In the genomic region with DNA sequence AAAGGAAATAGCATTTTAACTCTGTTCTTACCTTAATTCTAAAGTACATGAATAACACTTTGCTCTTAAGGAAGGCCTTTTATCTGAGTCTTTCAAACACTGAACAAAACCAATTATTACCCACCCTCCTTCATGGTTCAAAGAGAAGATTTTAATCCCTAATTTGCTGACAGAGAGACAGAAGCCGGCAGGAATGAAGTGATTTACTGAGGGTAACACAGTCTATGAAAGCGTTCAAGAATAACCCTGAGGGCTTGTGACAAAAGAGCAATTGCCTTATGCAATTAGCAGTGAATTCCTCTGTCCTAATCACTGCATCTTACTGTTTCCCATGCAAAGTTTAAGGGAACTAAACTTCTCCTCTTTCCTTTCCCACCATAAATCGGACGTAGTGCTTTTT, we compare ENCODE assay signal across 25 cellular contexts.
DNase-seq lines count a peak whose midpoint lies in the region; ATAC-seq and TF ChIP-seq lines count a peak whose summit lies in the region.
"Had no signal": no experiment of that assay in that cellular context is flagged by ENCODE, and none has a peak within 500 bp of the region (broad histone marks: within the 10 kb centered on the region; RNA-seq: fewer than 3 reads in every experiment).

No MANE protein-coding gene starts in this region.

- H3K9me3 Mint-ChIP-seq in MCF 10A (ENCODE audit: unreplicated experiment), result peaks cover 12% of the 10 kb centered on the region
- H3K9me3 Mint-ChIP-seq in neural progenitor cell, result no peaks in the 10 kb centered on the region

- no peaks in the 10 kb centered on the region for H3K27me3 Mint-ChIP-seq in MCF 10A (ENCODE audit: insufficient read depth, unreplicated experiment)
- H3K27me3 Mint-ChIP-seq in neural progenitor cell (ENCODE audit: insufficient read depth, low read depth), result peaks cover 6% of the 10 kb centered on the region

- H3K4me3 ChIP-seq in mammary epithelial cell (replicated peaks in 1 of 3; ENCODE audit: insufficient read depth in 1 of 3, low read depth in 2 of 3, low read length in 3 of 3) (no peak overlapping the region), epithelial cell of esophagus (ENCODE audit: low read length) (no peak overlapping the region), neural progenitor cell (no peak overlapping the region), mucosa of descending colon (no peak overlapping the region)
- H3K4me3 ChIP-seq: BLaER1 treated with 17β-estradiol and CSF1 and Interleukin-3, amounts not matched to agents 10 nM and 100 nM; K562; SJCRH30 had no signal

- peaks cover 28% of the 10 kb centered on the region for H3K4me1 ChIP-seq in mammary epithelial cell (ENCODE audit: insufficient read depth, low read length)
- H3K4me1 ChIP-seq in neural progenitor cell, result peaks cover 16% of the 10 kb centered on the region
- no peaks in the 10 kb centered on the region for H3K4me1 ChIP-seq in mucosa of descending colon (ENCODE audit: low read depth)

- H3K4me2 ChIP-seq in mammary epithelial cell (ENCODE audit: insufficient read depth, low read depth, low read length) (no peak overlapping the region), neural progenitor cell (peak overlapping the region; percentile 45)
- H3K4me2 ChIP-seq: BLaER1 treated with 17β-estradiol and CSF1 and Interleukin-3, amounts not matched to agents 10 nM and 100 nM had no signal

- H4K20me1 ChIP-seq in mammary epithelial cell (ENCODE audit: insufficient read depth, low read length), result no peaks in the 10 kb centered on the region
- H4K20me1 ChIP-seq in neural progenitor cell (ENCODE audit: low read depth), result no peaks in the 10 kb centered on the region
- H4K20me1 ChIP-seq: BLaER1 treated with 17β-estradiol and CSF1 and Interleukin-3, amounts not matched to agents 10 nM and 100 nM had no signal

- H3K36me3 Mint-ChIP-seq in MCF 10A (ENCODE audit: insufficient read depth, unreplicated experiment) (no peaks in the 10 kb centered on the region), neural progenitor cell (no peaks in the 10 kb centered on the region)

- H3K9ac ChIP-seq in mammary epithelial cell (ENCODE audit: insufficient read depth, low read length) (no peak overlapping the region), neural progenitor cell (no peak overlapping the region)
- H3K9ac ChIP-seq: BLaER1 treated with 17β-estradiol and CSF1 and Interleukin-3, amounts not matched to agents 10 nM and 100 nM had no signal

- dilution Hi-C loops in mammary epithelial cell (cut with HindIII; ENCODE audit: low sequenced_read_pairs), result no loop called here

- in situ Hi-C loops in mammary epithelial cell (cut with MboI; ENCODE audit: low sequenced_read_pairs in 2 of 2), result no loop called here

- no peak overlapping the region for H2AFZ ChIP-seq in mammary epithelial cell (ENCODE audit: low read depth, low read length)
- H2AFZ ChIP-seq in neural progenitor cell (replicated peaks), result no peak overlapping the region

- H3K4me3 Mint-ChIP-seq in MCF 10A (ENCODE audit: unreplicated experiment) (no peak overlapping the region), neural progenitor cell (no peak overlapping the region)
- H3K4me3 Mint-ChIP-seq: CD4-positive, alpha-beta T cell had no signal

- BruUV-seq in MCF 10A (replicated peaks; lab: Mats Ljungman, UMichigan), result no TSS peak
- no TSS peak for BruUV-seq in mammary epithelial cell (replicated peaks; lab: Mats Ljungman, UMichigan)

- H3K79me2 ChIP-seq in mammary epithelial cell (ENCODE audit: insufficient read depth, low read length), result no peaks in the 10 kb centered on the region
- H3K79me2 ChIP-seq in neural progenitor cell (ENCODE audit: low read depth), result no peaks in the 10 kb centered on the region

- H3K4me1 Mint-ChIP-seq in MCF 10A (ENCODE audit: insufficient read depth, unreplicated experiment), result peaks cover 24% of the 10 kb centered on the region
- peaks cover 8% of the 10 kb centered on the region for H3K4me1 Mint-ChIP-seq in neural progenitor cell

- POLR2A ChIA-PET in MCF 10A (lab: Yijun Ruan, JAX), result no interaction called here

- 9% methylated on average over 4 of the region's 4 CpGs for WGBS in mammary epithelial cell (ENCODE audit: low coverage, missing lambda C conversion rate)

- H3K27me3 ChIP-seq in mammary epithelial cell (ENCODE audit: insufficient read depth, low read length) (no peaks in the 10 kb centered on the region), neural progenitor cell (no peaks in the 10 kb centered on the region)
- H3K27me3 ChIP-seq: BLaER1 treated with 17β-estradiol and CSF1 and Interleukin-3, amounts not matched to agents 10 nM and 100 nM; SJCRH30 had no signal

- CTCF ChIA-PET in MCF 10A (lab: Yijun Ruan, JAX) (interaction anchor here (0.8 kb wide), 1 partner anchor 1275 kb away, joined by 3 read pairs; no protein-coding TSS in a partner anchor), mammary epithelial cell (lab: Charles Lee; ENCODE audit: low non-redundant PET) (no interaction called here)

- no peak overlapping the region for H3K27ac ChIP-seq in mammary epithelial cell (ENCODE audit: insufficient read depth, low read depth, low read length)
- peak overlapping the region; percentile 87 for H3K27ac ChIP-seq in neural progenitor cell
- H3K27ac ChIP-seq: BLaER1 treated with 17β-estradiol and CSF1 and Interleukin-3, amounts not matched to agents 10 nM and 100 nM; SJCRH30 had no signal

- H3K36me3 ChIP-seq in mammary epithelial cell (ENCODE audit: insufficient read depth, low read length), result no peaks in the 10 kb centered on the region
- no peaks in the 10 kb centered on the region for H3K36me3 ChIP-seq in neural progenitor cell
- no peaks in the 10 kb centered on the region for H3K36me3 ChIP-seq in mucosa of descending colon (ENCODE audit: low read depth)
- H3K36me3 ChIP-seq: BLaER1 treated with 17β-estradiol and CSF1 and Interleukin-3, amounts not matched to agents 10 nM and 100 nM; SJCRH30 had no signal

- DNase-seq in MCF 10A (ENCODE audit: unreplicated experiment), result peak; percentile 6
- no peak for DNase-seq in mammary epithelial cell
- DNase-seq in epithelial cell of esophagus (ENCODE audit: low read depth), result peak; percentile 57
- peak; percentile 75 for DNase-seq in neural progenitor cell (ENCODE audit: low spot score)
- DNase-seq in mucosa of descending colon, result no peak
- no peak for DNase-seq in dedifferentiated amniotic fluid mesenchymal stem cell (ENCODE audit: extremely low spot score)
- DNase-seq in activated CD4-positive, alpha-beta T cell treated with anti-CD3 and anti-CD28 coated beads for 4 hours, result no peak
- DNase-seq: AML-193; CD4-positive, alpha-beta T cell; COR-L47; DMS53; Kasumi-1; MM.1S; NCI-H2029; NCI-H345; NCI-H510A treated with DMSO at 0.1 percent for 48 hours; NCI-H748 treated with DMSO at 0.1 percent for 48 hours; NK-92 treated with Interleukin-12 subunit alpha and Interleukin-12 subunit beta, amount 100 ng/mL, for 24 hours; PC-3; SJCRH30 had no signal

- no peak for ATAC-seq in mucosa of descending colon
- ATAC-seq: HepG2, K562, PC-3, Right ventricle myocardium inferior, SK-N-SH treated with all-trans-retinoic acid at 6 μM for 48 hours had no signal

- no peak for TF ChIP-seq CTCF in MCF 10A (IDR thresholded peaks at IDR 0.05; ENCODE audit: unreplicated experiment)
- no peak for TF ChIP-seq CTCF in mammary epithelial cell (conservative IDR thresholded peaks at IDR 0.05 in 1 of 2, IDR thresholded peaks at IDR 0.05 in 1 of 2; ENCODE audit: extremely low read depth in 1 of 2, insufficient read depth in 1 of 2, low read depth in 1 of 2, low read length in 2 of 2)
- TF ChIP-seq CTCF in epithelial cell of esophagus (IDR thresholded peaks at IDR 0.05; ENCODE audit: insufficient read depth, low read depth, low read length, missing control alignments), result no peak
- TF ChIP-seq CTCF in neural progenitor cell (IDR thresholded peaks at IDR 0.05), result no peak
- no peak for TF ChIP-seq CTCF in mucosa of descending colon (IDR thresholded peaks at IDR 0.05)

- H3K9me3 ChIP-seq in mammary epithelial cell (replicated peaks; ENCODE audit: insufficient read depth, low read length), result no peaks in the 10 kb centered on the region
- no peaks in the 10 kb centered on the region for H3K9me3 ChIP-seq in neural progenitor cell (ENCODE audit: low read depth)
- H3K9me3 ChIP-seq in mucosa of descending colon, result no peaks in the 10 kb centered on the region
- H3K9me3 ChIP-seq: BLaER1 treated with 17β-estradiol and CSF1 and Interleukin-3, amounts not matched to agents 10 nM and 100 nM; SJCRH30 had no signal

- peaks cover 17% of the 10 kb centered on the region for H3F3A ChIP-seq in neural progenitor cell (ENCODE audit: low read depth)

- H3K27ac Mint-ChIP-seq in MCF 10A (ENCODE audit: low read depth, unreplicated experiment) (no peak overlapping the region), neural progenitor cell (no peak overlapping the region)
- H3K27ac Mint-ChIP-seq: CD4-positive, alpha-beta T cell had no signal

- intact Hi-C loops in MCF 10A (cut with micrococcal nuclease), result no loop called here
- intact Hi-C loops in mammary epithelial cell (cut with micrococcal nuclease), result no loop called here
- intact Hi-C loops in mucosa of descending colon (cut with DNase I, micrococcal nuclease), result no loop called here

Comparison
In these comparisons a context has a peak if more than half of its experiments do, and no peak if none do; other contexts are left out.
1. DNase-seq: peak in MCF 10A (single experiment), epithelial cell of esophagus (single experiment) and neural progenitor cell (single experiment); none in mammary epithelial cell (single experiment), mucosa of descending colon (0 of 3), dedifferentiated amniotic fluid mesenchymal stem cell (single experiment) and activated CD4-positive, alpha-beta T cell treated with anti-CD3 and anti-CD28 coated beads for 4 hours (0 of 2).